In genomic region chrX:132957211-132958085, GRCh38 we compare ENCODE assay signal across 1 cellular context.
TF ChIP-seq lines count a peak whose summit lies in the region.

No MANE protein-coding gene starts in this region.

TF ChIP-seq in SK-N-SH, 30 proteins besides CTCF, POLR2A, EP300 and RAD21 (continued from another document):
- TF ChIP-seq TEAD4 (IDR thresholded peaks at IDR 0.05; ENCODE audit: borderline replicate concordance, insufficient read depth) (no peak), USF2 (IDR thresholded peaks at IDR 0.05; ENCODE audit: borderline replicate concordance, low read depth, low read length) (no peak), FOXM1 (IDR thresholded peaks at IDR 0.05; ENCODE audit: low read depth) (no peak), CHD2 (IDR thresholded peaks at IDR 0.05; ENCODE audit: low read length, partially characterized antibody) (no peak), MEF2A (IDR thresholded peaks at IDR 0.05; ENCODE audit: borderline replicate concordance, low read depth) (no peak), SIN3A (IDR thresholded peaks at IDR 0.05; ENCODE audit: borderline replicate concordance, low read depth, low read length) (no peak), RCOR1 (IDR thresholded peaks at IDR 0.05; ENCODE audit: low read length) (no peak)
- TF ChIP-seq, protein P1, sequence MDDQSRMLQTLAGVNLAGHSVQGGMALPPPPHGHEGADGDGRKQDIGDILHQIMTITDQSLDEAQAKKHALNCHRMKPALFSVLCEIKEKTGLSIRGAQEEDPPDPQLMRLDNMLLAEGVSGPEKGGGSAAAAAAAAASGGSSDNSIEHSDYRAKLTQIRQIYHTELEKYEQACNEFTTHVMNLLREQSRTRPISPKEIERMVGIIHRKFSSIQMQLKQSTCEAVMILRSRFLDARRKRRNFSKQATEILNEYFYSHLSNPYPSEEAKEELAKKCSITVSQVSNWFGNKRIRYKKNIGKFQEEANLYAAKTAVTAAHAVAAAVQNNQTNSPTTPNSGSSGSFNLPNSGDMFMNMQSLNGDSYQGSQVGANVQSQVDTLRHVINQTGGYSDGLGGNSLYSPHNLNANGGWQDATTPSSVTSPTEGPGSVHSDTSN (IDR thresholded peaks at IDR 0.05): no peak
TF ChIP-seq in SK-N-SH: peak in this region for 0.
